2 cellular contexts compared by ENCODE assay signal in the genomic region with DNA sequence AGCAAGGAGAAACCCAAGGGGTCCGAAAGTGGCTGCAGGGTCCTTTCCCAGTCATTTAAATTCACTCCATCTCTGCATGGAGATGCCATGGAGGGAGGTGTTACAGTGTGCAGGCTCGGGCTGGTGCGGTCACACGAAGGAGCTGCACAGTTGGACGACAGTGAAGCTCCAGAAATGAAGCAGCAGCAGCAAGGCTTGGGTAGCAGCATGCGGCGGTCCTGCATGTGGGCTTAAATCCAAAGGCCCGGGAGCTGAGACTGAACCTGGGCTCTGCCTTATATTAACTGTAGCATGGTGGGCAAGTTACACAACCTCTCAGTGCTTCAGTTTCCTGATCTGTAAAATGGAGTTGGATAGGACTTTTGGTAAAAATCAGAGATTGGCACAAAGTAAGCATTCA.
"Had no signal": no experiment of that assay in that cellular context is flagged by ENCODE, and none has a peak within 500 bp of the region (broad histone marks: within the 10 kb centered on the region; RNA-seq: fewer than 3 reads in every experiment).

No MANE protein-coding gene starts in this region.

- DNase-seq: IMR-90, KBM-7 had no signal
